ENCODE assay signal across 8 cellular contexts in the genomic region with DNA sequence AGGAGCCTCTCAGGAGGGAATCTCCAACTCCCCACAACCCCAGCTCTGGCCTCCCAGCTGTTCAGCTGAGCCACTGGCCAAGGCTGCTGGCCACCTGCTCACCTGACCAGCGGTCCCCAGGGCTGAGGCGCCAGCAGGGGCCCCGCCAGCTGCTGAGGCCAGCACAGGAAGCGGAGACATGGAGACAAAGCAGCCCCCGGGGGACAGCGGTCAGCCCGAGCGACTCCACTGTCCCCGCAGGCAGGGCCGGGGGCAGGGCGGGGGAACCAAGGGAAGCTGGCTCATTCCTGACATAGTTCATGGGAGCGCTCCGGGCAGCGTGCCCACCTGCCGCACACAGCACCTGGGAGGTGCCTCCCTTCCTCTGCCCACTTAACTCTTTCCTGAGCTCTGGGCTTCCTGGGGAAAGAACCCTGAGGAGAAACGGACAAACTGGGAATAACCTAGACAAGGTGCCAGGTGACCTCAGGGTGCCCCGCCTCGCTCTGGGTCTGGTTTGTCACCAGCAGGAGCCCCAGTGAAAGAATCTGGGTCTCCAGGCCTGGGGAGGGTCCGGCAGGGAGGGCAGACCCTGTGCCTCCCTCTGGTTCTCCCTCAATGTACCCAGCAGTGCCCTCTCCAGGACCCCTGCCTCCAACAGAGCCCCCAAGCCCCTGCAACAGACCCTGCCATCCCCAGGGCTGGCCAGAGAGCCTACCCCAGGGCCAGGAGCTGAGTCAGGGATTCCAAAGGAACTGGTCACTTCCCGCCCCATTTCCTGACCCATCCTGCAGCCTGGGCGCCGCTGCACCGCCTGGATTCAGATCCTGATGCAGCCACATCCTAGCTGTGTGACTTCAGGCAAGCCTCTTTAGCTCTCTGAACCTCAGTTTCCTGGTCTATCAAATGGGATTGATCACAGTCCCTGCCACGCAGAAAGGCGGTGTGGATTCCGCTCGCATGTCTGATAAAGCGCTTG. TPM values are rescaled to one million over a fixed set of nuclear protein-coding genes. Genes with fewer than 3 reads are reported as not detected.
DNase-seq lines count a peak whose midpoint lies in the region; ATAC-seq and TF ChIP-seq lines count a peak whose summit lies in the region.

No MANE protein-coding gene starts in this region.

- H3K27me3 Mint-ChIP-seq in GM23338 (ENCODE audit: insufficient read depth, low read depth, poor library complexity): peaks cover 26% of the 10 kb centered on the region
- H3K27me3 Mint-ChIP-seq in glutamatergic neuron (ENCODE audit: unreplicated experiment): peaks cover 5% of the 10 kb centered on the region
- H3K27me3 Mint-ChIP-seq in naive thymus-derived CD8-positive, alpha-beta T cell: peaks cover 0 to 4% (median 0%) of the 10 kb centered on the region in 5 donors

- no peak for TF ChIP-seq CTCF in GM23338 (conservative IDR thresholded peaks at IDR 0.05; ENCODE audit: low read depth in 2 of 2)
- TF ChIP-seq CTCF in glutamatergic neuron (IDR thresholded peaks at IDR 0.05; ENCODE audit: partially characterized antibody, unreplicated experiment): no peak
- TF ChIP-seq CTCF in GM13976 (IDR thresholded peaks at IDR 0.05; ENCODE audit: borderline replicate concordance, control extremely low read depth, extremely low read depth, insufficient read depth, missing control alignments): no peak

- no peaks in the 10 kb centered on the region for H3K9me2 ChIP-seq in GM23338 (ENCODE audit: insufficient read depth)

- H3K4me1 Mint-ChIP-seq in GM23338 (peaks cover 55% of the 10 kb centered on the region), glutamatergic neuron (ENCODE audit: low read depth, unreplicated experiment) (peaks cover 3% of the 10 kb centered on the region)
- H3K4me1 Mint-ChIP-seq in naive thymus-derived CD8-positive, alpha-beta T cell: peaks cover 3 to 22% (median 12%) of the 10 kb centered on the region in 4 donors

- H3K4me1 ChIP-seq in GM23338 (ENCODE audit: insufficient read depth): peaks cover 52% of the 10 kb centered on the region

- peak overlapping the region; percentile 42 for H3K4me3 ChIP-seq in GM23338

- H3K36me3 ChIP-seq in GM23338 (ENCODE audit: insufficient read depth): peaks cover 14% of the 10 kb centered on the region

- H3K79me2 ChIP-seq in GM23338 (replicated peaks; ENCODE audit: insufficient read depth): peaks cover 80% of the 10 kb centered on the region

- POLR2A ChIA-PET in naive thymus-derived CD8-positive, alpha-beta T cell (lab: Charles Lee): interaction anchor here (1.4 kb wide), 1 partner anchor 17 kb away, joined by 3 read pairs; no protein-coding TSS in a partner anchor

- no peak overlapping the region for H2AFZ ChIP-seq in GM23338

- peaks cover 8% of the 10 kb centered on the region for H4K20me1 ChIP-seq in GM23338 (replicated peaks; ENCODE audit: insufficient read depth)

- H3K27me3 ChIP-seq in GM23338 (ENCODE audit: insufficient read depth): no peaks in the 10 kb centered on the region

- H3K27ac ChIP-seq in GM23338 (ENCODE audit: low read depth): peak overlapping the region; percentile 96

- ATAC-seq in GM23338: peak; percentile 24
- ATAC-seq in GM21390 (IDR thresholded peaks at IDR 0.05; ENCODE audit: unreplicated experiment): no peak
- ATAC-seq in naive thymus-derived CD8-positive, alpha-beta T cell: no peak

- in situ Hi-C loops in GM13976 (cut with MboI; ENCODE audit: low sequenced_read_pairs, unreplicated experiment): no loop called here

- DNase-seq in GM23338 (ENCODE audit: low spot score) (peak; percentile 68), SW 1271 (lab: John Stamatoyannopoulos, UW) (peak; percentile 77 to 84), glutamatergic neuron (peak; percentile 72), renal cortical epithelial cell (ENCODE audit: low read depth) (peak; percentile 83), GM13976 (ENCODE audit: low spot score) (no peak)
- no peak for DNase-seq in naive thymus-derived CD8-positive, alpha-beta T cell
- DNase-seq in activated CD4-positive, alpha-beta T cell treated with anti-CD3 and anti-CD28 coated beads, Interleukin-2, amount 50 U/mL, for 48 hours: no peak

- peaks cover 20% of the 10 kb centered on the region for H3F3A ChIP-seq in GM23338 (replicated peaks; ENCODE audit: low read depth)

- H3K36me3 Mint-ChIP-seq in GM23338 (ENCODE audit: low read depth) (peaks cover 65% of the 10 kb centered on the region), glutamatergic neuron (ENCODE audit: unreplicated experiment) (no peaks in the 10 kb centered on the region)
- no peaks in the 10 kb centered on the region for H3K36me3 Mint-ChIP-seq in naive thymus-derived CD8-positive, alpha-beta T cell

- H3K4me2 ChIP-seq in GM23338: peak overlapping the region; percentile 86

- H3K9me3 Mint-ChIP-seq in GM23338: no peaks in the 10 kb centered on the region
- peaks cover 3% of the 10 kb centered on the region for H3K9me3 Mint-ChIP-seq in glutamatergic neuron (ENCODE audit: unreplicated experiment)
- no peaks in the 10 kb centered on the region for H3K9me3 Mint-ChIP-seq in naive thymus-derived CD8-positive, alpha-beta T cell

- H3K4me3 Mint-ChIP-seq in GM23338 (peak overlapping the region; percentile 53), glutamatergic neuron (ENCODE audit: unreplicated experiment) (no peak overlapping the region)
- H3K4me3 Mint-ChIP-seq in naive thymus-derived CD8-positive, alpha-beta T cell: no peak overlapping the region

- H3K27ac Mint-ChIP-seq in GM23338 (peak overlapping the region; percentile 96), glutamatergic neuron (ENCODE audit: unreplicated experiment) (no peak overlapping the region)
- no peak overlapping the region for H3K27ac Mint-ChIP-seq in naive thymus-derived CD8-positive, alpha-beta T cell

TF ChIP-seq in GM23338, 12 proteins besides CTCF, POLR2A, EP300 and RAD21:
- TF ChIP-seq, protein P1, sequence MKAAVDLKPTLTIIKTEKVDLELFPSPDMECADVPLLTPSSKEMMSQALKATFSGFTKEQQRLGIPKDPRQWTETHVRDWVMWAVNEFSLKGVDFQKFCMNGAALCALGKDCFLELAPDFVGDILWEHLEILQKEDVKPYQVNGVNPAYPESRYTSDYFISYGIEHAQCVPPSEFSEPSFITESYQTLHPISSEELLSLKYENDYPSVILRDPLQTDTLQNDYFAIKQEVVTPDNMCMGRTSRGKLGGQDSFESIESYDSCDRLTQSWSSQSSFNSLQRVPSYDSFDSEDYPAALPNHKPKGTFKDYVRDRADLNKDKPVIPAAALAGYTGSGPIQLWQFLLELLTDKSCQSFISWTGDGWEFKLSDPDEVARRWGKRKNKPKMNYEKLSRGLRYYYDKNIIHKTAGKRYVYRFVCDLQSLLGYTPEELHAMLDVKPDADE (IDR thresholded peaks at IDR 0.05): 0 out of 2 replicates have a peak, but pooled peaks have one; percentile 36
- no peak for TF ChIP-seq CREB1 (CRISPR knock-in tag; IDR thresholded peaks at IDR 0.05; ENCODE audit: low read depth)

RNA-seq across cellular contexts. Expression of a gene that starts 10.6 kb away (rescaled TPM):
- 35.0 and 51.2 TPM in 2 replicates for total RNA-seq in GM23338 (2014; rRNA removed; shearing (Covaris generic))
- 7.5 and 8.5 TPM in 2 replicates for polyA plus RNA-seq in GM23338 (2016; fragmentation: Nextera tagmentation; extraction: Ambion mirVana)
- total RNA-seq in glutamatergic neuron (ENCODE audit: unreplicated experiment) (0.29 TPM), renal cortical epithelial cell (104 and 146 TPM in 2 replicates)
- not detected for total RNA-seq in naive thymus-derived CD8-positive, alpha-beta T cell
- polyA plus RNA-seq in naive thymus-derived CD8-positive, alpha-beta T cell: not detected

Comparison
In these comparisons a context has a peak if more than half of its experiments do, and no peak if none do; other contexts are left out.
1. DNase-seq: peak in GM23338 (single experiment), SW 1271 (2 of 2), glutamatergic neuron (single experiment) and renal cortical epithelial cell (single experiment); none in naive thymus-derived CD8-positive, alpha-beta T cell (0 of 10), activated CD4-positive, alpha-beta T cell treated with anti-CD3 and anti-CD28 coated beads, Interleukin-2, amount 50 U/mL, for 48 hours (0 of 2) and GM13976 (single experiment).
2. RNA of a gene that starts 10.6 kb away (total RNA-seq): 104 to 146 TPM in renal cortical epithelial cell and 35.0 to 51.2 TPM in GM23338; 0.29 TPM in glutamatergic neuron (single experiment) and not detected in naive thymus-derived CD8-positive, alpha-beta T cell; every median in the first group is over 10 times any median in the second.